8 cellular contexts compared by ENCODE assay signal in the genomic region with DNA sequence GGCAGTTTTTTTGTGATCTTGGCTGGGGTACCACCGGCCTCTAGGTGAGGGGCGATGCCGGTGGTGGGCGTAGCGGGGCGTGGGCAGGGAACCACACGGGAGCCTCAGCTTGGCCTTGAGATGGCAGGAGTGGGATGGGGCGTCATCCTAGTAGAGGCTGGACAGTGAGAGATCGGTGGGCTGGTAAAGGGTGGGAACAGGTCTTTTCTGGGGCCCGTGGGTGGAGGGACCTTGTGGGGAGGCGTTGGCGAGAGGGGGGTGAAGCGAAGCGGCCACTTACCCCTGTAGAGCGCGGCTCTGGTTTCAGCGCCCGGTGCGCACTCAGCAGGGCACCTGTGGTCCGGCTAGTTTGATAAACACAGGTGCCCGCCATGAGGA. TPM values are rescaled to one million over a fixed set of nuclear protein-coding genes. Genes with fewer than 3 reads are reported as not detected.
A peak's percentile ranks its signal among the peaks of the same experiment; 100 is the strongest.
DNase-seq lines count a peak whose midpoint lies in the region; ATAC-seq, FAIRE-seq and TF ChIP-seq lines count a peak whose summit lies in the region.

No MANE protein-coding gene starts in this region.

- H3K4me1 ChIP-seq in kidney (ENCODE audit: control insufficient read depth in 1 of 2, insufficient read depth in 1 of 2, low read depth in 1 of 2, low read length in 2 of 2) (peaks cover 5 to 16% of the 10 kb centered on the region in 2 donors), thyroid gland (peaks cover 48 to 63% of the 10 kb centered on the region in 2 donors)

- ATAC-seq in activated T-cell treated with anti-CD3 and anti-CD28 coated beads, Interleukin-2, amount 50 U/mL, for 4 hours: no peak
- peak; percentile 1 to 8 for ATAC-seq in activated naive CD4-positive, alpha-beta T cell treated with anti-CD3 and anti-CD28 coated beads, Interleukin-2, amount 50 U/mL, for 72 hours

- no peaks in the 10 kb centered on the region for H3K9me3 Mint-ChIP-seq in activated T-cell treated with anti-CD3 and anti-CD28 coated beads, Interleukin-2, amount 50 U/mL, for 4 hours
- H3K9me3 Mint-ChIP-seq in activated naive CD4-positive, alpha-beta T cell treated with anti-CD3 and anti-CD28 coated beads, Interleukin-2, amount 50 U/mL, for 72 hours: peaks cover 0 to 3% of the 10 kb centered on the region in 2 donors

- 43 to 48% methylated on average over 21 of the region's 21 CpGs for WGBS in thyroid gland, 2 donors

- H3K9ac ChIP-seq in kidney (ENCODE audit: low read length in 2 of 2): no peak overlapping the region

- peak overlapping the region in 1 of 2 donors; percentile 29 for H3K4me3 ChIP-seq in kidney (ENCODE audit: low read length in 2 of 2)
- H3K4me3 ChIP-seq in thyroid gland (replicated peaks in 1 of 3): peak overlapping the region in 1 of 3 donors; percentile 17

- H3K27ac Mint-ChIP-seq in activated naive CD4-positive, alpha-beta T cell treated with anti-CD3 and anti-CD28 coated beads, Interleukin-2, amount 50 U/mL, for 72 hours: peak overlapping the region in 1 of 2 donors; percentile 38

- DNase-seq in activated T-cell treated with anti-CD3 and anti-CD28 coated beads, Interleukin-2, amount 50 U/mL, for 4 hours: no peak
- no peak for DNase-seq in activated T-cell treated with anti-CD3 and anti-CD28 coated beads, Interleukin-2, amount 50 U/mL, for 48 hours
- DNase-seq in activated naive CD4-positive, alpha-beta T cell treated with anti-CD3 and anti-CD28 coated beads, Interleukin-2, amount 50 U/mL, for 72 hours (ENCODE audit: low spot score in 2 of 2): no peak
- DNase-seq in kidney (no peak), thyroid gland (no peak), T1000 (lab: John Stamatoyannopoulos, UW) (no peak), GM19240 (ENCODE audit: insufficient read length, low spot score) (no peak), NOMO-1 (lab: John Stamatoyannopoulos, UW; ENCODE audit: unreplicated experiment in 2 of 2) (no peak)

- no peak for FAIRE-seq in kidney (lab: Jason Lieb, UNC)

- peak overlapping the region; percentile 79 for H3K4me3 Mint-ChIP-seq in activated T-cell treated with anti-CD3 and anti-CD28 coated beads, Interleukin-2, amount 50 U/mL, for 4 hours

- H3K9me3 ChIP-seq in kidney (ENCODE audit: control insufficient read depth in 1 of 2, low read length in 2 of 2) (no peaks in the 10 kb centered on the region), thyroid gland (no peaks in the 10 kb centered on the region)

- no peaks in the 10 kb centered on the region for H3K27me3 Mint-ChIP-seq in activated T-cell treated with anti-CD3 and anti-CD28 coated beads, Interleukin-2, amount 50 U/mL, for 4 hours (ENCODE audit: low read depth)

- intact Hi-C loops in kidney (cut with DNase I): no loop called here
- intact Hi-C loops in thyroid gland (cut with DNase I): no loop called here

- no peak for TF ChIP-seq CTCF in kidney (IDR thresholded peaks at IDR 0.05; ENCODE audit: borderline replicate concordance, extremely low read depth, insufficient read depth)
- no peak for TF ChIP-seq CTCF in thyroid gland (IDR thresholded peaks at IDR 0.05)

- no peaks in the 10 kb centered on the region for H3K36me3 ChIP-seq in kidney (ENCODE audit: control insufficient read depth in 1 of 2, insufficient read depth in 2 of 2, low read length in 2 of 2)
- no peaks in the 10 kb centered on the region for H3K36me3 ChIP-seq in thyroid gland

- peaks cover 9% of the 10 kb centered on the region for H3K36me3 Mint-ChIP-seq in activated T-cell treated with anti-CD3 and anti-CD28 coated beads, Interleukin-2, amount 50 U/mL, for 4 hours (ENCODE audit: insufficient read depth)
- peaks cover 0 to 11% of the 10 kb centered on the region in 2 donors for H3K36me3 Mint-ChIP-seq in activated naive CD4-positive, alpha-beta T cell treated with anti-CD3 and anti-CD28 coated beads, Interleukin-2, amount 50 U/mL, for 72 hours

- H3K27ac ChIP-seq in kidney (ENCODE audit: low read depth in 2 of 2, low read length in 2 of 2) (peak overlapping the region; percentile 2 to 57), thyroid gland (peak overlapping the region in 2 of 3 donors; percentile 52 to 76)

- H3K4me1 Mint-ChIP-seq in activated T-cell treated with anti-CD3 and anti-CD28 coated beads, Interleukin-2, amount 50 U/mL, for 4 hours (ENCODE audit: low read depth): peaks cover 53% of the 10 kb centered on the region

- no peak for TF ChIP-seq POLR2A in thyroid gland (IDR thresholded peaks at IDR 0.05)

- H3K27me3 ChIP-seq in thyroid gland: no peaks in the 10 kb centered on the region

RNA-seq across cellular contexts. Expression of gene ITPR3, which starts 12.0 kb away (rescaled TPM):
- 10 to 100 TPM; 34.6 to 37.2 (median 35.5) TPM for total RNA-seq in activated T-cell treated with anti-CD3 and anti-CD28 coated beads, Interleukin-2, amount 50 U/mL, for 4 hours
- 10 to 100 TPM; 39.2 to 50.8 TPM for total RNA-seq in activated naive CD4-positive, alpha-beta T cell treated with anti-CD3 and anti-CD28 coated beads, Interleukin-2, amount 50 U/mL, for 72 hours
- total RNA-seq in kidney (86.3 TPM), thyroid gland (100 to 1,000 TPM in 2 of 4 donors, 10 to 100 TPM in 2; 77.8 to 145 (median 105) TPM)
- 4.2 TPM for polyA plus RNA-seq in kidney (ENCODE audit: insufficient read depth, low read depth, low replicate concordance)

RNA-seq across cellular contexts. Expression of gene BAK1, which starts 53.0 kb away (rescaled TPM):
- total RNA-seq in activated T-cell treated with anti-CD3 and anti-CD28 coated beads, Interleukin-2, amount 50 U/mL, for 4 hours: 10 to 100 TPM; 42.1 to 52.0 (median 49.8) TPM
- 10 to 100 TPM; 43.8 to 57.0 TPM for total RNA-seq in activated naive CD4-positive, alpha-beta T cell treated with anti-CD3 and anti-CD28 coated beads, Interleukin-2, amount 50 U/mL, for 72 hours
- total RNA-seq in kidney (22.3 TPM), thyroid gland (1 to 10 TPM; 2.3 to 8.5 (median 4.6) TPM)
- polyA plus RNA-seq in kidney (ENCODE audit: insufficient read depth, low read depth, low replicate concordance): 26.7 TPM

Comparison
In these comparisons a context has a peak if more than half of its experiments do, and no peak if none do; other contexts are left out.
1. ATAC-seq: peak in activated naive CD4-positive, alpha-beta T cell treated with anti-CD3 and anti-CD28 coated beads, Interleukin-2, amount 50 U/mL, for 72 hours (2 of 2); none in activated T-cell treated with anti-CD3 and anti-CD28 coated beads, Interleukin-2, amount 50 U/mL, for 4 hours (0 of 2).